Comparison of ENCODE assay signal across 10 cellular contexts in genomic region chr10:76558996-76559888, GRCh38.
DNase-seq lines count a peak whose midpoint lies in the region; ATAC-seq and TF ChIP-seq lines count a peak whose summit lies in the region.
"Had no signal": no experiment of that assay in that cellular context is flagged by ENCODE, and none has a peak within 500 bp of the region (broad histone marks: within the 10 kb centered on the region; RNA-seq: fewer than 3 reads in every experiment).

No MANE protein-coding gene starts in this region.

- no peaks in the 10 kb centered on the region for H3K4me1 Mint-ChIP-seq in endothelial cell (ENCODE audit: unreplicated experiment)
- H3K4me1 Mint-ChIP-seq: stimulated activated memory B cell treated with anti-CD40 and anti-IgM and Interleukin-4, amounts not matched to agents 10 μg/mL and 1 μg/mL and 100 μg/mL, for 72 hours had no signal

- ATAC-seq in HG02798 (IDR thresholded peaks at IDR 0.05; ENCODE audit: poor library complexity, unreplicated experiment) = no peak
- ATAC-seq: stimulated activated memory B cell treated with anti-CD40 and anti-IgM and Interleukin-4, amounts not matched to agents 10 μg/mL and 1 μg/mL and 100 μg/mL, for 72 hours had no signal

- no peak for TF ChIP-seq POLR2A in suprapubic skin (IDR thresholded peaks at IDR 0.05)

- intact Hi-C loops in ascending aorta (cut with DNase I) = no loop called here

- H3K27me3 ChIP-seq in ascending aorta (no peaks in the 10 kb centered on the region), suprapubic skin (no peaks in the 10 kb centered on the region)

- H3K27ac ChIP-seq in ascending aorta (peak overlapping the region; percentile 41 to 43), suprapubic skin (peak overlapping the region; percentile 74)

- no peaks in the 10 kb centered on the region for H3K36me3 Mint-ChIP-seq in endothelial cell (ENCODE audit: low read depth, unreplicated experiment)
- H3K36me3 Mint-ChIP-seq: stimulated activated memory B cell treated with anti-CD40 and anti-IgM and Interleukin-4, amounts not matched to agents 10 μg/mL and 1 μg/mL and 100 μg/mL, for 72 hours had no signal

- 57% methylated on average over 3 of the region's 3 CpGs for WGBS in suprapubic skin

- H3K27ac Mint-ChIP-seq in endothelial cell (ENCODE audit: unreplicated experiment) = no peak overlapping the region
- H3K27ac Mint-ChIP-seq: stimulated activated memory B cell treated with anti-CD40 and anti-IgM and Interleukin-4, amounts not matched to agents 10 μg/mL and 1 μg/mL and 100 μg/mL, for 72 hours had no signal

- H3K27me3 Mint-ChIP-seq in endothelial cell (ENCODE audit: unreplicated experiment) = no peaks in the 10 kb centered on the region
- H3K27me3 Mint-ChIP-seq: stimulated activated memory B cell treated with anti-CD40 and anti-IgM and Interleukin-4, amounts not matched to agents 10 μg/mL and 1 μg/mL and 100 μg/mL, for 72 hours had no signal

- no peak overlapping the region for H3K4me3 Mint-ChIP-seq in endothelial cell (ENCODE audit: unreplicated experiment)
- H3K4me3 Mint-ChIP-seq: stimulated activated memory B cell treated with anti-CD40 and anti-IgM and Interleukin-4, amounts not matched to agents 10 μg/mL and 1 μg/mL and 100 μg/mL, for 72 hours had no signal

- H3K4me3 ChIP-seq in ascending aorta = no peak overlapping the region
- H3K4me3 ChIP-seq in suprapubic skin = no peak overlapping the region

- H3K4me1 ChIP-seq in ascending aorta (peaks cover 0 to 24% of the 10 kb centered on the region in 2 donors), suprapubic skin (peaks cover 8% of the 10 kb centered on the region)

- TF ChIP-seq CTCF in ascending aorta (IDR thresholded peaks at IDR 0.05) (no peak), suprapubic skin (IDR thresholded peaks at IDR 0.05) (no peak), endothelial cell (IDR thresholded peaks at IDR 0.05; ENCODE audit: unreplicated experiment) (no peak)

- H3K9me3 Mint-ChIP-seq in endothelial cell (ENCODE audit: unreplicated experiment) = no peaks in the 10 kb centered on the region
- H3K9me3 Mint-ChIP-seq: stimulated activated memory B cell treated with anti-CD40 and anti-IgM and Interleukin-4, amounts not matched to agents 10 μg/mL and 1 μg/mL and 100 μg/mL, for 72 hours had no signal

- peak; percentile 63 for DNase-seq in GM03348 (ENCODE audit: low spot score)
- no peak for DNase-seq in ascending aorta (ENCODE audit: low spot score in 2 of 2)
- peak; percentile 26 for DNase-seq in hepatic stellate cell (ENCODE audit: low spot score)
- no peak for DNase-seq in suprapubic skin (ENCODE audit: low spot score in 2 of 2)
- no peak for DNase-seq in endothelial cell (ENCODE audit: low spot score)
- no peak for DNase-seq in GOT3 (lab: John Stamatoyannopoulos, UW)
- DNase-seq in SIG-M5 (lab: John Stamatoyannopoulos, UW) = no peak
- DNase-seq: NCI-H1092 had no signal

- no peaks in the 10 kb centered on the region for H3K36me3 ChIP-seq in ascending aorta
- H3K36me3 ChIP-seq in suprapubic skin = no peaks in the 10 kb centered on the region

- H3K9me3 ChIP-seq in ascending aorta (no peaks in the 10 kb centered on the region), suprapubic skin (no peaks in the 10 kb centered on the region)

- TF ChIP-seq EP300 in suprapubic skin (IDR thresholded peaks at IDR 0.05) = no peak

Comparison
In these comparisons a context has a peak if more than half of its experiments do, and no peak if none do; other contexts are left out.
1. DNase-seq: peak in GM03348 (single experiment) and hepatic stellate cell (single experiment); none in ascending aorta (0 of 2), suprapubic skin (0 of 2), endothelial cell (single experiment), GOT3 (single experiment) and SIG-M5 (single experiment).